ENCODE assay signal across 21 cellular contexts in the genomic region with DNA sequence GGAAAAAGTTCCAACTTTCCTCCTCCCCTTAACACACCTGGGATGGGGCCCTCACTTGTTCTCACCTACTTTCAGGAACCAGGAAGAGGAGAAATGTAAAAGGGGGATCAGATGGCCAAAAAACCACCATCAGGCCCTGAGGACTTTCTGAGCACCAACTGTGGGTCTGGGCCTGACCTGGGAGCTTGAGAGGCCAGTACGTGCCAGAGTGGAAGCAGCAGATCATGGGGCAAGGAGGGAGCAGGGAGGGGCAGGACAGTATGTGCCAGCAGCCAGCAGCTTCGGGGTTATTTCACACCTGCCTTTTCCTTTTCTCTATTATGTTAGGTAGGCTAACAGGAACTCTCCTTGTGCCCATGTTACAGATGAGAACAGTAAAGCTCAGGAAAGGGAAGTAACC.
"Had no signal": no experiment of that assay in that cellular context is flagged by ENCODE, and none has a peak within 500 bp of the region (broad histone marks: within the 10 kb centered on the region; RNA-seq: fewer than 3 reads in every experiment).

No MANE protein-coding gene starts in this region.

- H3K4me3 ChIP-seq: colonic mucosa, gastrocnemius medialis, heart left ventricle, left ventricle myocardium inferior, sigmoid colon, SJSA1, thoracic aorta, upper lobe of right lung had no signal

- H3K4me3 Mint-ChIP-seq: activated CD4-positive, alpha-beta memory T cell treated with anti-CD3 and anti-CD28 coated beads, Interleukin-2, amount 10 ng/mL, durations not matched to agents 7 days and 5 days; activated CD4-positive, alpha-beta T cell treated with anti-CD3 and anti-CD28 coated beads for 36 hours; brain; naive thymus-derived CD8-positive, alpha-beta T cell; stimulated activated memory B cell treated with anti-CD40 and anti-IgM and Interleukin-4, amounts not matched to agents 10 μg/mL and 1 μg/mL and 100 μg/mL, for 72 hours; T-helper 17 cell; WTC11 had no signal

- ATAC-seq: naive thymus-derived CD8-positive, alpha-beta T cell; stimulated activated memory B cell treated with anti-CD40 and anti-IgM and Interleukin-4, amounts not matched to agents 10 μg/mL and 1 μg/mL and 100 μg/mL, for 72 hours; T-helper 17 cell; upper lobe of right lung had no signal

- H3K27me3 ChIP-seq: colonic mucosa, gastrocnemius medialis, sigmoid colon, SJSA1, upper lobe of right lung had no signal

- H3K9me3 ChIP-seq: colonic mucosa, gastrocnemius medialis, heart left ventricle, left ventricle myocardium inferior, neutrophil, sigmoid colon, SJSA1, thoracic aorta, upper lobe of right lung had no signal

- H3K4me1 ChIP-seq: colonic mucosa, parathyroid adenoma, sigmoid colon, SJSA1, upper lobe of right lung had no signal

- H3K36me3 Mint-ChIP-seq: brain; naive thymus-derived CD8-positive, alpha-beta T cell; stimulated activated memory B cell treated with anti-CD40 and anti-IgM and Interleukin-4, amounts not matched to agents 10 μg/mL and 1 μg/mL and 100 μg/mL, for 72 hours; WTC11 had no signal

- H3K4me1 Mint-ChIP-seq: naive thymus-derived CD8-positive, alpha-beta T cell; stimulated activated memory B cell treated with anti-CD40 and anti-IgM and Interleukin-4, amounts not matched to agents 10 μg/mL and 1 μg/mL and 100 μg/mL, for 72 hours; T-helper 17 cell had no signal

- H3K27ac ChIP-seq: colonic mucosa, gastrocnemius medialis, neutrophil, parathyroid adenoma, sigmoid colon, SJSA1, upper lobe of right lung had no signal

- H3K36me3 ChIP-seq: colonic mucosa, gastrocnemius medialis, heart left ventricle, left ventricle myocardium inferior, neutrophil, sigmoid colon, SJSA1, thoracic aorta, upper lobe of right lung had no signal

- H3K27ac Mint-ChIP-seq: activated CD4-positive, alpha-beta memory T cell treated with anti-CD3 and anti-CD28 coated beads, Interleukin-2, amount 10 ng/mL, durations not matched to agents 7 days and 5 days; naive thymus-derived CD8-positive, alpha-beta T cell; stimulated activated memory B cell treated with anti-CD40 and anti-IgM and Interleukin-4, amounts not matched to agents 10 μg/mL and 1 μg/mL and 100 μg/mL, for 72 hours; T-helper 17 cell; WTC11 had no signal

- DNase-seq: activated CD4-positive, alpha-beta memory T cell treated with anti-CD3 and anti-CD28 coated beads, Interleukin-2, amount 10 ng/mL, durations not matched to agents 7 days and 5 days; activated naive CD4-positive, alpha-beta T cell treated with Interleukin-2 at 50 U/mL for 16 hours; anterior cingulate cortex; central memory CD4-positive, alpha-beta T cell; gastrocnemius medialis; heart left ventricle; left ventricle myocardium inferior; mesenchymal stem cell; sigmoid colon; T-helper 17 cell had no signal
